ENCODE assay signal across 7 cellular contexts in genomic region chr1:37515185-37516034, GRCh38. TPM values are rescaled to one million over a fixed set of nuclear protein-coding genes. Genes with fewer than 3 reads are reported as not detected.
DNase-seq lines count a peak whose midpoint lies in the region; ATAC-seq and TF ChIP-seq lines count a peak whose summit lies in the region.

No MANE protein-coding gene starts in this region.

- no peaks in the 10 kb centered on the region for H3K27me3 Mint-ChIP-seq in activated CD4-positive, alpha-beta memory T cell treated with anti-CD3 and anti-CD28 coated beads for 36 hours
- no peaks in the 10 kb centered on the region for H3K27me3 Mint-ChIP-seq in stimulated activated naive CD8-positive, alpha-beta T cell treated with anti-CD3 and anti-CD28 coated beads, Interleukin-15, amount 100 ng/mL, for 72 hours

- H3K36me3 Mint-ChIP-seq in activated CD4-positive, alpha-beta memory T cell treated with anti-CD3 and anti-CD28 coated beads for 36 hours = peaks cover 20% of the 10 kb centered on the region

- no peak for DNase-seq in HL-60 (ENCODE audit: low read depth in 1 of 2, low spot score in 1 of 2)
- no peak for DNase-seq in activated CD4-positive, alpha-beta memory T cell treated with anti-CD3 and anti-CD28 coated beads for 36 hours
- DNase-seq in stimulated activated naive CD8-positive, alpha-beta T cell treated with anti-CD3 and anti-CD28 coated beads, Interleukin-15, amount 100 ng/mL, for 72 hours = no peak
- DNase-seq in central memory CD4-positive, alpha-beta T cell = no peak

- peaks cover 51% of the 10 kb centered on the region for H3K4me1 Mint-ChIP-seq in activated CD4-positive, alpha-beta memory T cell treated with anti-CD3 and anti-CD28 coated beads for 36 hours (ENCODE audit: low read depth)
- peaks cover 66% of the 10 kb centered on the region for H3K4me1 Mint-ChIP-seq in stimulated activated naive CD8-positive, alpha-beta T cell treated with anti-CD3 and anti-CD28 coated beads, Interleukin-15, amount 100 ng/mL, for 72 hours

- CTCF ChIA-PET in activated CD4-positive, alpha-beta memory T cell treated with anti-CD3 and anti-CD28 coated beads for 36 hours (lab: Charles Lee) = interaction anchor here (0.6 to 3.2 kb wide), 23 partner anchors 7 to 292 kb away, joined by 3 to 26 read pairs (median 4); partner anchors contain the start of genes C1orf122, EPHA10, GNL2 and SNIP1

- POLR2A ChIA-PET in activated CD4-positive, alpha-beta memory T cell treated with anti-CD3 and anti-CD28 coated beads for 36 hours (lab: Charles Lee) = interaction anchor here (0.6 to 4.4 kb wide), 15 partner anchors 13 to 1572 kb away, joined by 3 to 27 read pairs (median 4); partner anchors contain the start of genes GNL2, MRPS15, SNIP1 and ZC3H12A

- peak overlapping the region; percentile 92 for H3K27ac Mint-ChIP-seq in activated CD4-positive, alpha-beta memory T cell treated with anti-CD3 and anti-CD28 coated beads for 36 hours
- H3K27ac Mint-ChIP-seq in stimulated activated naive CD8-positive, alpha-beta T cell treated with anti-CD3 and anti-CD28 coated beads, Interleukin-15, amount 100 ng/mL, for 72 hours = peak overlapping the region; percentile 95 to 98

- ATAC-seq in stimulated activated naive CD8-positive, alpha-beta T cell treated with anti-CD3 and anti-CD28 coated beads, Interleukin-15, amount 100 ng/mL, for 72 hours = peak; percentile 1
- ATAC-seq in GM21576 (IDR thresholded peaks at IDR 0.05; ENCODE audit: unreplicated experiment) (no peak), HG03521 (IDR thresholded peaks at IDR 0.05; ENCODE audit: unreplicated experiment) (no peak)

- no peaks in the 10 kb centered on the region for H3K9me3 Mint-ChIP-seq in activated CD4-positive, alpha-beta memory T cell treated with anti-CD3 and anti-CD28 coated beads for 36 hours
- H3K9me3 Mint-ChIP-seq in stimulated activated naive CD8-positive, alpha-beta T cell treated with anti-CD3 and anti-CD28 coated beads, Interleukin-15, amount 100 ng/mL, for 72 hours = no peaks in the 10 kb centered on the region

- peak overlapping the region; percentile 75 for H3K4me3 ChIP-seq in HL-60 (replicated peaks; ENCODE audit: insufficient read depth, low read length)
- H3K4me3 ChIP-seq in iPS-11a (ENCODE audit: low read depth, low read length) = peak overlapping the region; percentile 73

- TF ChIP-seq CTCF in HL-60 (IDR thresholded peaks at IDR 0.05; ENCODE audit: insufficient read depth, low read length) = no peak

- intact Hi-C loops in activated CD4-positive, alpha-beta memory T cell treated with anti-CD3 and anti-CD28 coated beads for 36 hours (cut with micrococcal nuclease) = loop anchor here (2.0 kb wide), 2 partner anchors 167 to 175 kb away; a partner anchor contains a TSS

- peak overlapping the region; percentile 80 for H3K27ac ChIP-seq in HL-60 (replicated peaks)

- no peaks in the 10 kb centered on the region for H3K27me3 ChIP-seq in HL-60 (ENCODE audit: insufficient read depth, poor library complexity, severe bottlenecking)

- peak overlapping the region; percentile 85 for H3K4me3 Mint-ChIP-seq in activated CD4-positive, alpha-beta memory T cell treated with anti-CD3 and anti-CD28 coated beads for 36 hours
- peak overlapping the region; percentile 95 to 98 for H3K4me3 Mint-ChIP-seq in stimulated activated naive CD8-positive, alpha-beta T cell treated with anti-CD3 and anti-CD28 coated beads, Interleukin-15, amount 100 ng/mL, for 72 hours

RNA-seq across cellular contexts. Expression of gene MEAF6, which starts 0.8 kb away (rescaled TPM):
- 10 to 100 TPM; 89.6 to 89.7 TPM for total RNA-seq in activated CD4-positive, alpha-beta memory T cell treated with anti-CD3 and anti-CD28 coated beads for 36 hours

RNA-seq across cellular contexts. Expression of gene SNIP1, which starts 38.7 kb away (rescaled TPM):
- total RNA-seq in activated CD4-positive, alpha-beta memory T cell treated with anti-CD3 and anti-CD28 coated beads for 36 hours = 10 to 100 TPM; 18.1 to 19.0 TPM

RNA-seq across cellular contexts. Expression of gene ZC3H12A, which starts 41.0 kb away (rescaled TPM):
- 10 to 100 TPM; 39.0 to 40.8 TPM for total RNA-seq in activated CD4-positive, alpha-beta memory T cell treated with anti-CD3 and anti-CD28 coated beads for 36 hours

RNA-seq across cellular contexts. Expression of gene DNALI1, which starts 41.3 kb away (rescaled TPM):
- under 1 TPM in 1 of 2 experiments, not detected in 1; 0.29 TPM for total RNA-seq in activated CD4-positive, alpha-beta memory T cell treated with anti-CD3 and anti-CD28 coated beads for 36 hours
